Comparison of ENCODE assay signal across 8 cellular contexts in the genomic region with DNA sequence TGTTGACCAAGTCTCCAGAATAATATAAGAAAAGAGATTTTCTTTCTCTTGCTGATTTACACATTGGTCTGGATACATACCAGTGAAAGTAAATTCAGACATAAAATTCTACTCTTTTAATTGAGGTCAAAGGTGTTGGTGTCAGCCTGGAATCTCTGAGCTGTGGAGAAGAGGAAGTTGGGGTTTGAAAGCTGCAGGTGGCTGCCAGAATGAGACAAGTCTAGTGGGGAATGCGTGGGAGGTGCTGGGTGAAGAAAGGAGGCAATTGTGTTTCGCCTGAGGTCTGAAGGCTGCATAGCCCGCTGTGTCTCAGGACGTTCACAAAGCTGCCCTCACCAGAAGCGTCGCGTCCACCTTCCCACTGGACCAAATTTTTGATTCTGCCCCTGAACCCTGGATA. TPM values are rescaled to one million over a fixed set of nuclear protein-coding genes. Genes with fewer than 3 reads are reported as not detected.
DNase-seq lines count a peak whose midpoint lies in the region; ATAC-seq and TF ChIP-seq lines count a peak whose summit lies in the region.

No MANE protein-coding gene starts in this region.

- no peaks in the 10 kb centered on the region for H3K9me3 ChIP-seq in heart left ventricle

- peaks cover 0 to 2% (median 0%) of the 10 kb centered on the region in 9 donors for H3K27me3 ChIP-seq in heart left ventricle

- no peaks in the 10 kb centered on the region for H3K4me1 Mint-ChIP-seq in glutamatergic neuron (ENCODE audit: low read depth, unreplicated experiment)

- H3K27me3 Mint-ChIP-seq in glutamatergic neuron (ENCODE audit: unreplicated experiment): no peaks in the 10 kb centered on the region

- no peak overlapping the region for H3K27ac ChIP-seq in heart left ventricle

- TF ChIP-seq CTCF in glutamatergic neuron (IDR thresholded peaks at IDR 0.05; ENCODE audit: partially characterized antibody, unreplicated experiment) (no peak), heart left ventricle (IDR thresholded peaks at IDR 0.05) (no peak)

- no peaks in the 10 kb centered on the region for H3K9me3 Mint-ChIP-seq in glutamatergic neuron (ENCODE audit: unreplicated experiment)

- H3K4me1 ChIP-seq in heart left ventricle: peaks cover 0 to 5% (median 0%) of the 10 kb centered on the region in 12 donors

- H3K36me3 Mint-ChIP-seq in glutamatergic neuron (ENCODE audit: unreplicated experiment): no peaks in the 10 kb centered on the region

- no peak overlapping the region for H3K4me3 Mint-ChIP-seq in glutamatergic neuron (ENCODE audit: unreplicated experiment)

- no peak overlapping the region for H3K27ac Mint-ChIP-seq in glutamatergic neuron (ENCODE audit: unreplicated experiment)

- H3K4me3 ChIP-seq in heart left ventricle: no peak overlapping the region

- intact Hi-C loops in heart left ventricle (cut with DNase I): no loop called here

- TF ChIP-seq POLR2A in heart left ventricle (IDR thresholded peaks at IDR 0.05): no peak

- no peaks in the 10 kb centered on the region for H3K36me3 ChIP-seq in heart left ventricle

- peak; percentile 84 for ATAC-seq in GM18517 (IDR thresholded peaks at IDR 0.05; ENCODE audit: unreplicated experiment)
- ATAC-seq in HG02571 (IDR thresholded peaks at IDR 0.05; ENCODE audit: unreplicated experiment): peak; percentile 84
- ATAC-seq in heart left ventricle: no peak

- 40 to 60% (median 46%) methylated on average over 7 of the region's 7 CpGs for WGBS in heart left ventricle, 4 donors

- DNase-seq in NAMALWA (ENCODE audit: low spot score): peak; percentile 43
- DNase-seq in medulla oblongata (ENCODE audit: extremely low spot score): peak; percentile 2
- no peak for DNase-seq in activated gamma-delta T cell (lab: John Stamatoyannopoulos, UW)
- DNase-seq in glutamatergic neuron: no peak
- no peak for DNase-seq in NCI-H510A treated with DMSO at 0.1 percent for 48 hours (lab: John Stamatoyannopoulos, UW)
- DNase-seq in heart left ventricle: no peak

RNA-seq across cellular contexts. Expression of gene PHEX, which starts 31.2 kb away (rescaled TPM):
- 0.17 TPM for total RNA-seq in glutamatergic neuron (ENCODE audit: unreplicated experiment)
- under 1 TPM in 5 of 9 donors, not detected in 4; 0.11 to 0.53 (median 0.34) TPM for total RNA-seq in heart left ventricle
- under 1 TPM in 1 of 2 donors, not detected in 1; 0.01 TPM for polyA plus RNA-seq in heart left ventricle

Comparison
In these comparisons a context has a peak if more than half of its experiments do, and no peak if none do; other contexts are left out.
1. ATAC-seq: peak in GM18517 (single experiment) and HG02571 (single experiment); none in heart left ventricle (0 of 4).
2. DNase-seq: peak in NAMALWA (single experiment) and medulla oblongata (single experiment); none in activated gamma-delta T cell (single experiment), glutamatergic neuron (single experiment), NCI-H510A treated with DMSO at 0.1 percent for 48 hours (single experiment) and heart left ventricle (0 of 5).